ENCODE assay signal across 11 cellular contexts in the genomic region with DNA sequence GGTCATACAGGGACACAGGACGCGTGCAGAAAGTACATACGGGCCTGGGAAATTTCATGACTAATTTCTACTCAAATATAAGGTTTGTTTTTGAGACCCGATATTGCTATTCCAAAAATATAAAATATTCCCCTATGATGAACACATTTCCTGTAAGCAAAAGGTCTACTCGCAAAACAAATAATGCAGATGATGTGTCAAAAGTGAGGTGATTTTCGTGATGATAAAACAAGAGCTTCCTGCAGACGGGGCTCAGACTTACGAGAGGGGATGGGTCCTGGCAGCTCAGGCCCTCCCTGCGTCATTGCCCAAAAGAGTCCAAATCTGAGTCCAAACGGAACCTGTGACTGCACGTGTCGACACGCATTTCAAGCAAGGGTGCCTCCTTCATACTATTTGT.
A peak's percentile ranks its signal among the peaks of the same experiment; 100 is the strongest.
DNase-seq lines count a peak whose midpoint lies in the region; ATAC-seq and TF ChIP-seq lines count a peak whose summit lies in the region.
"Had no signal": no experiment of that assay in that cellular context is flagged by ENCODE, and none has a peak within 500 bp of the region (broad histone marks: within the 10 kb centered on the region; RNA-seq: fewer than 3 reads in every experiment).

No MANE protein-coding gene starts in this region.

- no peaks in the 10 kb centered on the region for H3K27me3 ChIP-seq in CD4-positive, CD25-positive, alpha-beta regulatory T cell (ENCODE audit: control insufficient read depth, insufficient read depth, low read length)
- no peaks in the 10 kb centered on the region for H3K27me3 ChIP-seq in PC-9 (ENCODE audit: insufficient read depth, low read depth)
- H3K27me3 ChIP-seq in SJCRH30 = no peaks in the 10 kb centered on the region
- no peaks in the 10 kb centered on the region for H3K27me3 ChIP-seq in Peyer's patch

- ATAC-seq in CD4-positive, CD25-positive, alpha-beta regulatory T cell (ENCODE audit: low read depth in 2 of 2) = no peak
- ATAC-seq in activated naive CD8-positive, alpha-beta T cell treated with anti-CD3 and anti-CD28 coated beads, Interleukin-2, amount 50 U/mL, for 24 hours = no peak
- peak; percentile 17 to 40 (median 28) for ATAC-seq in natural killer cell
- ATAC-seq in GM21825 (IDR thresholded peaks at IDR 0.05; ENCODE audit: unreplicated experiment) = no peak

- BruUV-seq in PC-9 (replicated peaks; lab: Mats Ljungman, UMichigan) = no TSS peak

- CTCF ChIA-PET in PC-9 (lab: Charles Lee) = no interaction called here

- POLR2A ChIA-PET in PC-9 (lab: Charles Lee; ENCODE audit: unreplicated experiment) = no interaction called here

- H3K9me3 Mint-ChIP-seq in CD4-positive, CD25-positive, alpha-beta regulatory T cell = no peaks in the 10 kb centered on the region
- H3K9me3 Mint-ChIP-seq in activated naive CD8-positive, alpha-beta T cell treated with anti-CD3 and anti-CD28 coated beads, Interleukin-2, amount 50 U/mL, for 24 hours = no peaks in the 10 kb centered on the region
- H3K9me3 Mint-ChIP-seq in natural killer cell = no peaks in the 10 kb centered on the region

- H3K4me1 ChIP-seq in CD4-positive, CD25-positive, alpha-beta regulatory T cell (ENCODE audit: control insufficient read depth, insufficient read depth, low read length, poor library complexity, severe bottlenecking) = peaks cover 97% of the 10 kb centered on the region
- H3K4me1 ChIP-seq in PC-9 (replicated peaks; ENCODE audit: insufficient read depth) (peaks cover 84% of the 10 kb centered on the region), SJCRH30 (no peaks in the 10 kb centered on the region), Peyer's patch (peaks cover 0 to 42% (median 37%) of the 10 kb centered on the region in 4 donors)

- H3K4me2 ChIP-seq in PC-9 = no peak overlapping the region; the same call in 1 of the 2 replicates

- peaks cover 39 to 99% (median 79%) of the 10 kb centered on the region in 4 donors for H3K4me1 Mint-ChIP-seq in CD4-positive, CD25-positive, alpha-beta regulatory T cell
- peaks cover 96% of the 10 kb centered on the region for H3K4me1 Mint-ChIP-seq in activated naive CD8-positive, alpha-beta T cell treated with anti-CD3 and anti-CD28 coated beads, Interleukin-2, amount 50 U/mL, for 24 hours
- peaks cover 100% of the 10 kb centered on the region in 2 donors for H3K4me1 Mint-ChIP-seq in natural killer cell

- TF ChIP-seq POLR2A in Peyer's patch (IDR thresholded peaks at IDR 0.05) = no peak

- no peak overlapping the region for H3K4me3 ChIP-seq in CD4-positive, CD25-positive, alpha-beta regulatory T cell (ENCODE audit: low read depth, low read length)
- H3K4me3 ChIP-seq in PC-9 (no peak overlapping the region), SJCRH30 (no peak overlapping the region), Peyer's patch (no peak overlapping the region)

- H3K36me3 Mint-ChIP-seq in CD4-positive, CD25-positive, alpha-beta regulatory T cell = peaks cover 25% of the 10 kb centered on the region
- H3K36me3 Mint-ChIP-seq in activated naive CD8-positive, alpha-beta T cell treated with anti-CD3 and anti-CD28 coated beads, Interleukin-2, amount 50 U/mL, for 24 hours (ENCODE audit: low read depth) = peaks cover 23% of the 10 kb centered on the region
- H3K36me3 Mint-ChIP-seq in natural killer cell = no peaks in the 10 kb centered on the region

- H3K27ac Mint-ChIP-seq in CD4-positive, CD25-positive, alpha-beta regulatory T cell = peak overlapping the region; percentile 80 to 99 (median 94)
- H3K27ac Mint-ChIP-seq in activated naive CD8-positive, alpha-beta T cell treated with anti-CD3 and anti-CD28 coated beads, Interleukin-2, amount 50 U/mL, for 24 hours = peak overlapping the region; percentile 93
- peak overlapping the region; percentile 94 to 98 for H3K27ac Mint-ChIP-seq in natural killer cell

- no peaks in the 10 kb centered on the region for H3K9me2 ChIP-seq in PC-9 (ENCODE audit: insufficient read depth)

- H4K20me1 ChIP-seq in PC-9 (ENCODE audit: insufficient read depth) = no peaks in the 10 kb centered on the region

- TF ChIP-seq CTCF in PC-9 (conservative IDR thresholded peaks at IDR 0.05) = no peak
- TF ChIP-seq CTCF in natural killer cell (IDR thresholded peaks at IDR 0.05) = no peak
- no peak for TF ChIP-seq CTCF in Peyer's patch (IDR thresholded peaks at IDR 0.05)

- peaks cover 22% of the 10 kb centered on the region for H3K36me3 ChIP-seq in CD4-positive, CD25-positive, alpha-beta regulatory T cell (ENCODE audit: control insufficient read depth, insufficient read depth, low read length)
- H3K36me3 ChIP-seq in PC-9 (ENCODE audit: low read depth) = peaks cover 8% of the 10 kb centered on the region; the same call in 1 of the 2 replicates
- H3K36me3 ChIP-seq in SJCRH30 = no peaks in the 10 kb centered on the region
- peaks cover 0 to 7% (median 0%) of the 10 kb centered on the region in 3 donors for H3K36me3 ChIP-seq in Peyer's patch

- H3K9me3 ChIP-seq in CD4-positive, CD25-positive, alpha-beta regulatory T cell (ENCODE audit: control insufficient read depth in 2 of 2, low read length in 2 of 2) = no peaks in the 10 kb centered on the region
- H3K9me3 ChIP-seq in PC-9 (ENCODE audit: insufficient read depth, low read depth) (no peaks in the 10 kb centered on the region), SJCRH30 (replicated peaks) (no peaks in the 10 kb centered on the region), Peyer's patch (no peaks in the 10 kb centered on the region)

- H3K79me2 ChIP-seq in PC-9 (ENCODE audit: low read depth) = peaks cover 69% of the 10 kb centered on the region

- peak in 1 of 3 donors; percentile 20 for DNase-seq in CD4-positive, CD25-positive, alpha-beta regulatory T cell
- DNase-seq in PC-9 (no peak), natural killer cell (peak; percentile 44), SJCRH30 (no peak), Peyer's patch (no peak), glomerular visceral epithelial cell (ENCODE audit: extremely low spot score) (no peak)
- DNase-seq in activated naive CD8-positive, alpha-beta T cell treated with anti-CD3 and anti-CD28 coated beads, Interleukin-2, amount 50 U/mL, for 24 hours = no peak
- DNase-seq: activated gamma-delta T cell treated with Interleukin-2 at 50 U/mL for 16 hours; effector CD8-positive, alpha-beta T cell; NCI-H1092 treated with DMSO at 0.1 percent for 48 hours had no signal

- intact Hi-C loops in PC-9 (cut with micrococcal nuclease; ENCODE audit: unreplicated experiment) = no loop called here
- intact Hi-C loops in natural killer cell (cut with micrococcal nuclease) = loop anchor here (5.0 to 10.0 kb wide), 2 partner anchors 145 to 577 kb away; no protein-coding TSS in a partner anchor

- peaks cover 65% of the 10 kb centered on the region for H3F3A ChIP-seq in PC-9 (ENCODE audit: insufficient read depth, low read depth)

- H3K4me3 Mint-ChIP-seq in CD4-positive, CD25-positive, alpha-beta regulatory T cell = peak overlapping the region; percentile 20 to 64 (median 36)
- no peak overlapping the region for H3K4me3 Mint-ChIP-seq in activated naive CD8-positive, alpha-beta T cell treated with anti-CD3 and anti-CD28 coated beads, Interleukin-2, amount 50 U/mL, for 24 hours
- H3K4me3 Mint-ChIP-seq in natural killer cell = peak overlapping the region; percentile 83

- H3K27me3 Mint-ChIP-seq in CD4-positive, CD25-positive, alpha-beta regulatory T cell = no peaks in the 10 kb centered on the region
- no peaks in the 10 kb centered on the region for H3K27me3 Mint-ChIP-seq in activated naive CD8-positive, alpha-beta T cell treated with anti-CD3 and anti-CD28 coated beads, Interleukin-2, amount 50 U/mL, for 24 hours
- no peaks in the 10 kb centered on the region for H3K27me3 Mint-ChIP-seq in natural killer cell (ENCODE audit: low read depth in 2 of 2)

- no peak overlapping the region for H2AFZ ChIP-seq in PC-9

- H3K27ac ChIP-seq in CD4-positive, CD25-positive, alpha-beta regulatory T cell (ENCODE audit: insufficient read depth, low read length, poor library complexity, severe bottlenecking) = peak overlapping the region; percentile 75
- peak overlapping the region; percentile 97; the same call in 1 of the 2 replicates for H3K27ac ChIP-seq in PC-9
- no peak overlapping the region for H3K27ac ChIP-seq in SJCRH30
- peak overlapping the region in 1 of 4 donors; percentile 86 for H3K27ac ChIP-seq in Peyer's patch

Comparison
In these comparisons a context has a peak if more than half of its experiments do, and no peak if none do; other contexts are left out.
1. ATAC-seq: peak in natural killer cell (3 of 3); none in CD4-positive, CD25-positive, alpha-beta regulatory T cell (0 of 2), activated naive CD8-positive, alpha-beta T cell treated with anti-CD3 and anti-CD28 coated beads, Interleukin-2, amount 50 U/mL, for 24 hours (single experiment) and GM21825 (single experiment).
2. Peak in every context shown above with its lines, with median percentiles within 50 percentile points of each other: H3K27ac Mint-ChIP-seq.